ENCODE assay signal across 10 cellular contexts in genomic region chr6:13383280-13384163, GRCh38. TPM values are rescaled to one million over a fixed set of nuclear protein-coding genes. Genes with fewer than 3 reads are reported as not detected.
A peak's percentile ranks its signal among the peaks of the same experiment; 100 is the strongest.
DNase-seq lines count a peak whose midpoint lies in the region; ATAC-seq and TF ChIP-seq lines count a peak whose summit lies in the region.
"Had no signal": no experiment of that assay in that cellular context is flagged by ENCODE, and none has a peak within 500 bp of the region (broad histone marks: within the 10 kb centered on the region; RNA-seq: fewer than 3 reads in every experiment).

No MANE protein-coding gene starts in this region.

- H3K27ac ChIP-seq in left lung = peak overlapping the region; percentile 48 to 49

- H3K4me1 Mint-ChIP-seq in activated CD4-positive, alpha-beta memory T cell treated with anti-CD3 and anti-CD28 coated beads, Interleukin-2, amount 10 ng/mL, durations not matched to agents 7 days and 5 days = peaks cover 14% of the 10 kb centered on the region

- H3K4me3 Mint-ChIP-seq in activated CD4-positive, alpha-beta memory T cell treated with anti-CD3 and anti-CD28 coated beads, Interleukin-2, amount 10 ng/mL, durations not matched to agents 7 days and 5 days = no peak overlapping the region
- H3K4me3 Mint-ChIP-seq: nephron had no signal

- no peak overlapping the region for H3K4me3 ChIP-seq in left lung

- in situ Hi-C loops in G401 (cut with HindIII; ENCODE audit: low sequenced_read_pairs) = no loop called here

- H3K27me3 Mint-ChIP-seq in activated CD4-positive, alpha-beta memory T cell treated with anti-CD3 and anti-CD28 coated beads, Interleukin-2, amount 10 ng/mL, durations not matched to agents 7 days and 5 days = no peaks in the 10 kb centered on the region

- DNase-seq in GM03348 (ENCODE audit: low spot score) (peak; percentile 33), left lung (no peak), G401 (ENCODE audit: low spot score) (no peak), LoVo (ENCODE audit: low spot score) (no peak)
- peak; percentile 24 for DNase-seq in activated CD4-positive, alpha-beta memory T cell treated with anti-CD3 and anti-CD28 coated beads, Interleukin-2, amount 10 ng/mL, durations not matched to agents 7 days and 5 days
- no peak for DNase-seq in stimulated activated CD4-positive, alpha-beta T cell treated with anti-CD3 and anti-CD28 coated beads, Interleukin-4, amount 100 ng/mL, for 4 hours

- H3K9me3 ChIP-seq in left lung = no peaks in the 10 kb centered on the region

- POLR2A ChIA-PET in activated CD4-positive, alpha-beta memory T cell treated with anti-CD3 and anti-CD28 coated beads, Interleukin-2, amount 10 ng/mL, durations not matched to agents 7 days and 5 days (lab: Charles Lee) = interaction anchor here (1.0 to 1.7 kb wide), 4 partner anchors 26 to 232 kb away, joined by 3 to 5 read pairs (median 4); partner anchors contain the start of gene TBC1D7

- H3K36me3 Mint-ChIP-seq in activated CD4-positive, alpha-beta memory T cell treated with anti-CD3 and anti-CD28 coated beads, Interleukin-2, amount 10 ng/mL, durations not matched to agents 7 days and 5 days (ENCODE audit: low read depth) = no peaks in the 10 kb centered on the region

- ATAC-seq in GM19455 (IDR thresholded peaks at IDR 0.05; ENCODE audit: unreplicated experiment) (peak; percentile 89), HG03457 (IDR thresholded peaks at IDR 0.05; ENCODE audit: unreplicated experiment) (peak; percentile 95), left lung (peak; percentile 94)
- ATAC-seq: Panc1 had no signal

- no peak overlapping the region for H3K27ac Mint-ChIP-seq in activated CD4-positive, alpha-beta memory T cell treated with anti-CD3 and anti-CD28 coated beads, Interleukin-2, amount 10 ng/mL, durations not matched to agents 7 days and 5 days
- H3K27ac Mint-ChIP-seq: nephron had no signal

- H3K4me1 ChIP-seq in left lung = peaks cover 7 to 15% of the 10 kb centered on the region in 2 donors

- no peaks in the 10 kb centered on the region for H3K27me3 ChIP-seq in left lung

- intact Hi-C loops in left lung (cut with DNase I) = no loop called here

- H3K36me3 ChIP-seq in left lung = no peaks in the 10 kb centered on the region

- no peak for TF ChIP-seq CTCF in left lung (IDR thresholded peaks at IDR 0.05)

- CTCF ChIA-PET in activated CD4-positive, alpha-beta memory T cell treated with anti-CD3 and anti-CD28 coated beads, Interleukin-2, amount 10 ng/mL, durations not matched to agents 7 days and 5 days (lab: Charles Lee) = interaction anchor here (0.6 to 1.6 kb wide), 3 partner anchors 8 to 154 kb away, joined by 3 to 4 read pairs (median 3); no protein-coding TSS in a partner anchor

- H3K9me3 Mint-ChIP-seq in activated CD4-positive, alpha-beta memory T cell treated with anti-CD3 and anti-CD28 coated beads, Interleukin-2, amount 10 ng/mL, durations not matched to agents 7 days and 5 days = no peaks in the 10 kb centered on the region
- H3K9me3 Mint-ChIP-seq: nephron had no signal

RNA-seq across cellular contexts. Expression of gene TBC1D7, which starts 55.2 kb away (rescaled TPM):
- 10 to 100 TPM; 18.7 to 19.1 TPM for total RNA-seq in activated CD4-positive, alpha-beta memory T cell treated with anti-CD3 and anti-CD28 coated beads, Interleukin-2, amount 10 ng/mL, durations not matched to agents 7 days and 5 days
- 10 to 100 TPM; 18.3 to 20.2 TPM for total RNA-seq in left lung
- total RNA-seq in G401 (2014; rRNA removed; shearing (Covaris generic)) = 45.5 and 45.9 TPM in 2 replicates

Comparison
In these comparisons a context has a peak if more than half of its experiments do, and no peak if none do; other contexts are left out.
1. DNase-seq: peak in GM03348 (single experiment) and activated CD4-positive, alpha-beta memory T cell treated with anti-CD3 and anti-CD28 coated beads, Interleukin-2, amount 10 ng/mL, durations not matched to agents 7 days and 5 days (single experiment); none in left lung (0 of 2), G401 (single experiment), LoVo (single experiment) and stimulated activated CD4-positive, alpha-beta T cell treated with anti-CD3 and anti-CD28 coated beads, Interleukin-4, amount 100 ng/mL, for 4 hours (0 of 2).
2. Peak in every context shown above with its lines, with median percentiles within 50 percentile points of each other: ATAC-seq.